ENCODE assay signal across 18 cellular contexts in genomic region chr18:7388752-7389151, GRCh38.
"Had no signal": no experiment of that assay in that cellular context is flagged by ENCODE, and none has a peak within 500 bp of the region (broad histone marks: within the 10 kb centered on the region; RNA-seq: fewer than 3 reads in every experiment).

No MANE protein-coding gene starts in this region.

- H3K4me3 ChIP-seq: gastrocnemius medialis, left lung, prostate gland, sigmoid colon, testis, upper lobe of left lung had no signal

- H3K4me1 ChIP-seq: gastrocnemius medialis, left lung, prostate gland, sigmoid colon, testis, upper lobe of left lung had no signal

- H3K9me3 ChIP-seq: gastrocnemius medialis, left lung, prostate gland, sigmoid colon, testis, upper lobe of left lung had no signal

- DNase-seq: activated CD4-positive, alpha-beta T cell treated with anti-CD3 and anti-CD28 coated beads, Interleukin-2, amount 50 U/mL, for 4 hours; activated CD4-positive, CD25-positive, alpha-beta regulatory T cell treated with anti-CD3 and anti-CD28 coated beads, Interleukin-2, amount 50 U/mL, for 72 hours; activated gamma-delta T cell treated with Interleukin-2 at 50 U/mL for 16 hours; cerebellar nuclear complex; cortex of kidney; gastrocnemius medialis; head of caudate nucleus; kidney; left lung; sigmoid colon; stimulated activated CD4-positive, alpha-beta T cell treated with anti-CD3 and anti-CD28 coated beads, Interleukin-4, amount 100 ng/mL, for 4 hours; testis; upper lobe of left lung had no signal

- ATAC-seq: esophagus mucosa; gastrocnemius medialis; left lung; natural killer cell treated with Interleukin-12 subunit alpha and Interleukin-12 subunit beta and Interleukin-15 and Interleukin-18, amount 100 ng/mL, for 72 hours; stimulated activated memory B cell treated with anti-CD40 and anti-IgM and Interleukin-4, amounts not matched to agents 10 μg/mL and 1 μg/mL and 100 μg/mL, for 72 hours had no signal

- H3K27ac ChIP-seq: gastrocnemius medialis, left lung, prostate gland, sigmoid colon, testis, upper lobe of left lung, VCaP had no signal

- H3K27me3 ChIP-seq: left lung, sigmoid colon, testis, upper lobe of left lung had no signal

- H3K36me3 ChIP-seq: gastrocnemius medialis, left lung, prostate gland, sigmoid colon, upper lobe of left lung had no signal
